ENCODE assay signal across 17 cellular contexts in the genomic region with DNA sequence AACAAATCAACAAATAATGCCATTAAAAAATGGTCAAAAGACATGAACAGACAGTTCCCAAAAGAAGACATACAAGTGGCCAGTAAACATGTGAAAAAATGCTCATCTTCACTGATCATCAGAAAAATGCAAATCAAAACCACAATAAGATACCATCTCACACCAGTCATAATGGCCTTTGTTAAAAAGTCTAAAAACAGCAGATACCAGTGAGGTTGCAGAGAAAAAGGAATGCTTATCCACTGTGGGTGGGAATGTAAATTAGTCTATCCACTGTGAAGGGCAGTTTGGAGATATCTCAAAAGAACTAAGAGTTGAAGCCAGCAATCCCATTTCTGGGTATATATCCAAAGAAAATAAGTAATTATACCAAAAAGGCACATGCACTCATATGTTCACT.
"Had no signal": no experiment of that assay in that cellular context is flagged by ENCODE, and none has a peak within 500 bp of the region (broad histone marks: within the 10 kb centered on the region; RNA-seq: fewer than 3 reads in every experiment).

No MANE protein-coding gene starts in this region.

- DNase-seq: colonic mucosa; dermis blood vessel endothelial cell; effector CD4-positive, alpha-beta T cell; endodermal cell; gastrocnemius medialis; heart right ventricle; islet precursor cell; left lung; lower lobe of right lung; mesendoderm; naive B cell; occipital lobe; pancreas; right cardiac atrium; stimulated activated CD4-positive, alpha-beta T cell treated with anti-CD3 and anti-CD28 coated beads, Interleukin-2, amount 100 ng/mL, for 48 hours; stimulated activated naive CD4-positive, alpha-beta T cell treated with Interleukin-2 at 50 U/mL for 16 hours; trophoblast cell had no signal

- H3K27ac ChIP-seq: colonic mucosa, gastrocnemius medialis, heart right ventricle, left lung, lower lobe of right lung, pancreas had no signal
